18 cellular contexts compared by ENCODE assay signal in the genomic region with DNA sequence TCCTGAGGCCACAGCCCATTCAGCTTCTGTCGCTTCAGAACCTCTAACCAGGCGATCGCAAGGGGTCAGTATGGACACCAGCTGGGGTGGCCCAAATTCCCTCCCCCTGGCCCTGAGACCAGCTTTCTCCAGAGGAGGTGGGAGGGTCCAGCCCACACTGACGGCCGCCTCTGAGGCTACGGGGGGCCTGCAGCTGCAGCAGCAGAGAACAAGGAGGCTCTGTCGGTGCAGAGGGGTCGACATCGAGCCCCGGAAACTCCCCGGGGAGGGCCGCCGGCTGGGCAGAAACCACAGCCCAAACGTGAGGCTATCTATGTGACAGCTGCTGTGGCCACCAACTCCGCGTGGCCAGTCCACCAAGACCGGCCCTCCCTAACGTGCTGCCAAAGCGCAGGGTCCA. TPM values are rescaled to one million over a fixed set of nuclear protein-coding genes. Genes with fewer than 3 reads are reported as not detected.
DNase-seq lines count a peak whose midpoint lies in the region; ATAC-seq and TF ChIP-seq lines count a peak whose summit lies in the region.
"Had no signal": no experiment of that assay in that cellular context is flagged by ENCODE, and none has a peak within 500 bp of the region (broad histone marks: within the 10 kb centered on the region; RNA-seq: fewer than 3 reads in every experiment).

No MANE protein-coding gene starts in this region.

- H2BK15ac ChIP-seq in neuronal stem cell (ENCODE audit: low read length), result peak overlapping the region; percentile 81

- H3K14ac ChIP-seq in neuronal stem cell (ENCODE audit: low read length), result peak overlapping the region; percentile 96

- H3K9me3 ChIP-seq in BLaER1 (no peaks in the 10 kb centered on the region), neuronal stem cell (replicated peaks in 1 of 2; ENCODE audit: control insufficient read depth in 2 of 2, insufficient read depth in 1 of 2, low read depth in 1 of 2, low read length in 2 of 2) (no peaks in the 10 kb centered on the region), right lobe of liver (no peaks in the 10 kb centered on the region)

- H4K20me1 ChIP-seq in BLaER1, result no peaks in the 10 kb centered on the region; the same call in 1 of the 2 replicates

- H3K27me3 ChIP-seq in BLaER1 (no peaks in the 10 kb centered on the region), neuronal stem cell (ENCODE audit: control insufficient read depth in 3 of 3, insufficient read depth in 3 of 3, low read depth in 1 of 3, low read length in 3 of 3) (peaks cover 0 to 47% (median 0%) of the 10 kb centered on the region in 3 experiments), right lobe of liver (no peaks in the 10 kb centered on the region)

- no peak for ATAC-seq in right lobe of liver
- ATAC-seq: CD8-positive, alpha-beta T cell had no signal

- no CpG with 5 or more reads among the region's 19 CpGs for WGBS in neuronal stem cell (ENCODE audit: extremely low coverage in 2 of 2, insufficient read length in 2 of 2, insufficient replicate concordance in 1 of 2), 2 donors
- WGBS in right lobe of liver (ENCODE audit: insufficient coverage, low coverage, low lambda C conversion rate, missing lambda C conversion rate), result 50% methylated on average over 1 of the region's 19 CpGs

- 0 out of 2 replicates have a peak overlapping the region, but pooled peaks have one; percentile 12 for H3K4me3 ChIP-seq in BLaER1
- no peak overlapping the region for H3K4me3 ChIP-seq in NB4 (ENCODE audit: low read depth, low read length)
- H3K4me3 ChIP-seq in neuronal stem cell (ENCODE audit: low read length in 2 of 2), result no peak overlapping the region
- H3K4me3 ChIP-seq in right lobe of liver, result no peak overlapping the region

- peaks cover 86% of the 10 kb centered on the region for H3K4me1 ChIP-seq in BLaER1
- peaks cover 0 to 14% of the 10 kb centered on the region in 2 donors for H3K4me1 ChIP-seq in neuronal stem cell (ENCODE audit: control insufficient read depth in 2 of 2, insufficient read depth in 1 of 2, low read depth in 1 of 2, low read length in 2 of 2)
- no peaks in the 10 kb centered on the region for H3K4me1 ChIP-seq in right lobe of liver

- no peak overlapping the region for H4K8ac ChIP-seq in neuronal stem cell (ENCODE audit: low read depth, low read length)

- H3K27ac ChIP-seq in BLaER1, result peak overlapping the region; percentile 15
- H3K27ac ChIP-seq in cingulate gyrus (ENCODE audit: low read depth, low read length), result peak overlapping the region; percentile 39
- no peak overlapping the region for H3K27ac ChIP-seq in neuronal stem cell (replicated peaks; ENCODE audit: low read length)
- H3K27ac ChIP-seq in right lobe of liver, result no peak overlapping the region
- H3K27ac ChIP-seq: 22Rv1 had no signal

- intact Hi-C loops in right lobe of liver (cut with DNase I), result no loop called here

- H3K9ac ChIP-seq in BLaER1 (peak overlapping the region; percentile 12; the same call in 1 of the 2 replicates), neuronal stem cell (ENCODE audit: low read depth, low read length, poor library complexity) (no peak overlapping the region)

- peak overlapping the region; percentile 77 for H3K23ac ChIP-seq in neuronal stem cell (ENCODE audit: low read depth, low read length, poor library complexity)

- no peak overlapping the region for H2AFZ ChIP-seq in neuronal stem cell (ENCODE audit: low read length)

- DNase-seq in NB4 (ENCODE audit: low read depth), result peak; percentile 19
- no peak for DNase-seq in neuronal stem cell (ENCODE audit: low spot score)
- no peak for DNase-seq in NCI-H69 (lab: John Stamatoyannopoulos, UW)
- DNase-seq in NCI-H1930 (lab: John Stamatoyannopoulos, UW), result no peak
- DNase-seq in right lobe of liver, result no peak
- DNase-seq in AML-193 (lab: John Stamatoyannopoulos, UW), result no peak
- DNase-seq: CD8-positive, alpha-beta T cell; COR-L47; DMS153; DMS79 treated with DMSO at 0.1 percent for 48 hours; EL; GDM1; HCEC 1CT had no signal

- H3K18ac ChIP-seq in neuronal stem cell (ENCODE audit: low read length), result peak overlapping the region; percentile 89

- TF ChIP-seq CTCF in NB4 (IDR thresholded peaks at IDR 0.05; ENCODE audit: low read depth, low read length), result no peak
- TF ChIP-seq CTCF in right lobe of liver (IDR thresholded peaks at IDR 0.05), result no peak

- peak overlapping the region; percentile 82 for H3K4me2 ChIP-seq in BLaER1
- H3K4me2 ChIP-seq in neuronal stem cell (ENCODE audit: insufficient read depth, low read length, poor library complexity, severe bottlenecking), result no peak overlapping the region

- no peak overlapping the region for H3K4ac ChIP-seq in neuronal stem cell (ENCODE audit: low read length)

- H4K91ac ChIP-seq in neuronal stem cell (ENCODE audit: low read depth, low read length, poor library complexity), result no peak overlapping the region

- H3K79me1 ChIP-seq in neuronal stem cell (ENCODE audit: low read depth, low read length), result peaks cover 2% of the 10 kb centered on the region

- H3K36me3 ChIP-seq in BLaER1 (no peaks in the 10 kb centered on the region), neuronal stem cell (replicated peaks in 1 of 2; ENCODE audit: control insufficient read depth in 2 of 2, insufficient read depth in 2 of 2, low read length in 2 of 2) (no peaks in the 10 kb centered on the region), right lobe of liver (no peaks in the 10 kb centered on the region)

- H2BK120ac ChIP-seq in neuronal stem cell (ENCODE audit: low read depth, low read length), result no peak overlapping the region

- peak overlapping the region; percentile 77 for H2BK5ac ChIP-seq in neuronal stem cell (ENCODE audit: low read length)

- TF ChIP-seq POLR2A in NB4 (IDR thresholded peaks at IDR 0.05; ENCODE audit: extremely low read depth, insufficient read length), result no peak
- TF ChIP-seq POLR2A in right lobe of liver (IDR thresholded peaks at IDR 0.05), result no peak

- H2AK5ac ChIP-seq in neuronal stem cell (ENCODE audit: low read depth, low read length), result peak overlapping the region; percentile 94

- peak overlapping the region; percentile 67 for H2BK12ac ChIP-seq in neuronal stem cell (ENCODE audit: low read length)

RNA-seq across cellular contexts. Expression of gene ELFN2, which starts 40.8 kb away (rescaled TPM):
- polyA plus RNA-seq in neuronal stem cell (2013, experiment 1 of 2), result 0.78 TPM
- polyA plus RNA-seq in neuronal stem cell (2013, experiment 2 of 2), result 0.86 TPM
- total RNA-seq in right lobe of liver, result under 1 TPM; 0.07 to 0.93 (median 0.49) TPM
- total RNA-seq: CD8-positive, alpha-beta T cell; HT-29 had no signal
- polyA plus RNA-seq: CD14-positive monocyte had no signal

Comparison
In these comparisons a context has a peak if more than half of its experiments do, and no peak if none do; other contexts are left out.
1. H3K27ac ChIP-seq: peak in BLaER1 (single experiment) and cingulate gyrus (single experiment); none in neuronal stem cell (single experiment) and right lobe of liver (0 of 3).